18 cellular contexts compared by ENCODE assay signal in the genomic region with DNA sequence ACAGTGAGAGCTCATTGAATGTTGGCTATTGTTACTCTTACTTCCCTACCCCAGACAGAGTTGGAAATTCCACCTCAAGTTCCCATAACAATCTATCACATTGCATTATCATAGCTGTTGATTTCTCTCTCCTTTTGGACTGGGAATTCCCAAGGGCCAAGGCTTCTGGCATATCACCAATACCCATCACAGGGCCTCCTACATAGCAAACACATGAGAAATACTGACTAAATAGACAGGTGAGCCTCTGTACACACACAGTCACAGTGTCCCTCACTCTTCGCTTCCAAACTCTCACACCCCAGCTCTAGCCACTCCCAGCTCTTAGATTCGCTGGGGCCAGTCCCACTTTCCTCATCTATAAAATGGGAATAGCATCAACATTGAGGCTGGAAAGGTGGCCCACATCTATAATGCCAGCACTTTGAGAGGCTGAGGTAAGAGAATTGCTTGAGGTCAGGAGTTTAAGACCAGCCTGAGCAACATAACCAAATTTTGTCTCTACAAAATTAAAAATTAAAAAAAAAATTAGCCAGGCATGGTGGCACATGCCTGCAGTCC. TPM values are rescaled to one million over a fixed set of nuclear protein-coding genes. Genes with fewer than 3 reads are reported as not detected.
A peak's percentile ranks its signal among the peaks of the same experiment; 100 is the strongest.
DNase-seq lines count a peak whose midpoint lies in the region; ATAC-seq, FAIRE-seq and TF ChIP-seq lines count a peak whose summit lies in the region.
"Had no signal": no experiment of that assay in that cellular context is flagged by ENCODE, and none has a peak within 500 bp of the region (broad histone marks: within the 10 kb centered on the region; RNA-seq: fewer than 3 reads in every experiment).

No MANE protein-coding gene starts in this region.

- FAIRE-seq in bronchial epithelial cell (lab: Jason Lieb, UNC), result no peak
- FAIRE-seq: H54 had no signal

- no peaks in the 10 kb centered on the region for H3K27me3 ChIP-seq in bronchial epithelial cell (ENCODE audit: control insufficient read depth, insufficient read depth, low read length)
- H3K27me3 ChIP-seq in neutrophil, result no peaks in the 10 kb centered on the region
- H3K27me3 ChIP-seq: adrenal gland, right lobe of liver, transverse colon had no signal

- no peaks in the 10 kb centered on the region for H3K9me3 ChIP-seq in neutrophil
- H3K9me3 ChIP-seq: adrenal gland, right lobe of liver had no signal

- H3K36me3 ChIP-seq in bronchial epithelial cell (ENCODE audit: control insufficient read depth, insufficient read depth, low read length), result no peaks in the 10 kb centered on the region
- peaks cover 69% of the 10 kb centered on the region for H3K36me3 ChIP-seq in neutrophil
- H3K36me3 ChIP-seq: adrenal gland, right lobe of liver, transverse colon had no signal

- ATAC-seq in HG03196 (IDR thresholded peaks at IDR 0.05; ENCODE audit: unreplicated experiment), result no peak

- peak overlapping the region; percentile 98 for H3K27ac ChIP-seq in neutrophil
- H3K27ac ChIP-seq: 22Rv1, adrenal gland, coronary artery, right lobe of liver had no signal

- H3K4me1 ChIP-seq in neutrophil (ENCODE audit: control insufficient read depth in 1 of 2, insufficient read depth in 1 of 2, low read depth in 1 of 2, low read length in 1 of 2), result peaks cover 71 to 77% of the 10 kb centered on the region in 2 experiments
- H3K4me1 ChIP-seq: right lobe of liver had no signal

- H3K4me3 ChIP-seq in LNCaP clone FGC (ENCODE audit: low read depth, low read length) (no peak overlapping the region), bronchial epithelial cell (ENCODE audit: low read depth, low read length) (no peak overlapping the region), neutrophil (ENCODE audit: low read depth in 1 of 2, low read length in 1 of 2) (peak overlapping the region in 1 of 2 experiments; percentile 24)
- H3K4me3 ChIP-seq: adrenal gland, coronary artery, right lobe of liver, transverse colon had no signal

- TF ChIP-seq CTCF in LNCaP clone FGC (IDR thresholded peaks at IDR 0.05; ENCODE audit: control insufficient read depth, extremely low read depth, insufficient read depth) (no peak), bronchial epithelial cell (IDR thresholded peaks at IDR 0.05; ENCODE audit: insufficient read depth, low read length, severe bottlenecking) (no peak), neutrophil (IDR thresholded peaks at IDR 0.05) (no peak)

- DNase-seq in DMS153 (lab: John Stamatoyannopoulos, UW), result peak; percentile 36
- no peak for DNase-seq in DMS153 treated with DMSO at 0.1 percent for 48 hours (lab: John Stamatoyannopoulos, UW; ENCODE audit: unreplicated experiment)
- peak; percentile 39 for DNase-seq in LNCaP clone FGC (ENCODE audit: low read depth)
- peak; percentile 84 for DNase-seq in bronchial epithelial cell (ENCODE audit: low read depth)
- DNase-seq in NCI-H2081 treated with DMSO at 0.1 percent for 48 hours (lab: John Stamatoyannopoulos, UW), result no peak
- no peak for DNase-seq in activated gamma-delta T cell (lab: John Stamatoyannopoulos, UW)
- DNase-seq: adrenal gland, NCI-H1092, NCI-H1930, nephron progenitor cell, right lobe of liver, RPMI8226 had no signal

RNA-seq across cellular contexts. Expression of gene PTAFR, which starts 6.4 kb away (rescaled TPM):
- total RNA-seq in bronchial epithelial cell, result 5.0 and 10.9 TPM in 2 replicates

Comparison
In these comparisons a context has a peak if more than half of its experiments do, and no peak if none do; other contexts are left out.
1. DNase-seq: peak in DMS153 (single experiment), LNCaP clone FGC (single experiment) and bronchial epithelial cell (single experiment); none in DMS153 treated with DMSO at 0.1 percent for 48 hours (single experiment), NCI-H2081 treated with DMSO at 0.1 percent for 48 hours (single experiment) and activated gamma-delta T cell (single experiment).